23 cellular contexts compared by ENCODE assay signal in genomic region chrX:118177708-118178107, GRCh38.
"Had no signal": no experiment of that assay in that cellular context is flagged by ENCODE, and none has a peak within 500 bp of the region (broad histone marks: within the 10 kb centered on the region; RNA-seq: fewer than 3 reads in every experiment).

No MANE protein-coding gene starts in this region.

- H3K9me3 ChIP-seq: neutrophil, pancreas, prostate gland, right lobe of liver, sigmoid colon, stomach, testis, tibial artery, transverse colon, upper lobe of right lung, uterus had no signal

- DNase-seq: naive thymus-derived CD4-positive, alpha-beta T cell; natural killer cell; nephron progenitor cell; nucleus accumbens; pancreas; right lobe of liver; sigmoid colon; small intestine; stimulated activated CD4-positive, alpha-beta T cell treated with anti-CD3 and anti-CD28 coated beads, Interleukin-15, amount 100 ng/mL, for 24 hours; stimulated activated CD4-positive, alpha-beta T cell treated with anti-CD3 and anti-CD28 coated beads, Interleukin-2, amount 100 ng/mL, for 24 hours; stimulated activated CD4-positive, alpha-beta T cell treated with anti-CD3 and anti-CD28 coated beads, Interleukin-2, amount 100 ng/mL, for 48 hours; stimulated activated CD4-positive, alpha-beta T cell treated with anti-CD3 and anti-CD28 coated beads, Interleukin-4, amount 100 ng/mL, for 24 hours; stimulated activated naive B cell treated with anti-CD40 and anti-IgM and Interleukin-4, amounts not matched to agents 10 μg/mL and 1 μg/mL and 100 μg/mL, for 72 hours; stimulated activated naive CD4-positive, alpha-beta T cell treated with Interleukin-2 at 50 U/mL for 16 hours; stomach; testis; tibial artery; transverse colon; upper lobe of right lung; uterus had no signal

- H3K4me3 ChIP-seq: pancreas, prostate gland, right lobe of liver, sigmoid colon, stomach, testis, tibial artery, transverse colon, upper lobe of right lung, uterus had no signal

- H3K36me3 ChIP-seq: neutrophil, pancreas, prostate gland, right lobe of liver, sigmoid colon, stomach, tibial artery, transverse colon, upper lobe of right lung, uterus had no signal

- H3K27ac ChIP-seq: neutrophil, pancreas, prostate gland, right lobe of liver, sigmoid colon, stomach, testis, tibial artery, transverse colon, upper lobe of right lung, uterus had no signal

- FAIRE-seq: small intestine had no signal

- H3K4me1 ChIP-seq: pancreas, prostate gland, right lobe of liver, stomach, testis, transverse colon, upper lobe of right lung, uterus had no signal

- H3K27me3 ChIP-seq: neutrophil, right lobe of liver, sigmoid colon, stomach, testis, tibial artery, transverse colon, upper lobe of right lung, uterus had no signal

- ATAC-seq: naive thymus-derived CD4-positive, alpha-beta T cell; natural killer cell; pancreas; stimulated activated effector memory CD8-positive, alpha-beta T cell treated with anti-CD3 and anti-CD28 coated beads, Interleukin-12 subunit alpha, Interleukin-12 subunit beta, amount 100 ng/mL, for 72 hours; stimulated activated naive B cell treated with anti-CD40 and anti-IgM and Interleukin-4, amounts not matched to agents 10 μg/mL and 1 μg/mL and 100 μg/mL, for 72 hours; upper lobe of right lung had no signal
